28 cellular contexts compared by ENCODE assay signal in genomic region chr19:45305421-45305820, GRCh38. TPM values are rescaled to one million over a fixed set of nuclear protein-coding genes. Genes with fewer than 3 reads are reported as not detected.
DNase-seq lines count a peak whose midpoint lies in the region; ATAC-seq, FAIRE-seq and TF ChIP-seq lines count a peak whose summit lies in the region.
"Had no signal": no experiment of that assay in that cellular context is flagged by ENCODE, and none has a peak within 500 bp of the region (broad histone marks: within the 10 kb centered on the region; RNA-seq: fewer than 3 reads in every experiment).

No MANE protein-coding gene starts in this region.

- H4K20me1 ChIP-seq in HepG2 (ENCODE audit: insufficient read depth, low read length) = no peaks in the 10 kb centered on the region
- peaks cover 4% of the 10 kb centered on the region for H4K20me1 ChIP-seq in astrocyte (ENCODE audit: insufficient read depth, low read length)

- no TSS peak for BruUV-seq in HepG2 (replicated peaks; lab: Mats Ljungman, UMichigan)

- no peaks in the 10 kb centered on the region for H3K9me3 ChIP-seq in HepG2 (ENCODE audit: low read length)
- H3K9me3 ChIP-seq in right lobe of liver = no peaks in the 10 kb centered on the region
- no peaks in the 10 kb centered on the region for H3K9me3 ChIP-seq in astrocyte (ENCODE audit: insufficient read depth, low read depth, low read length)
- H3K9me3 ChIP-seq: adrenal gland, stomach, upper lobe of right lung had no signal

- H3K79me2 ChIP-seq in HepG2 (ENCODE audit: insufficient read depth, low read length) (no peaks in the 10 kb centered on the region), astrocyte (ENCODE audit: insufficient read depth, low read length) (no peaks in the 10 kb centered on the region)

- no peaks in the 10 kb centered on the region for H3K27me3 Mint-ChIP-seq in astrocyte (ENCODE audit: low read depth, unreplicated experiment)
- H3K27me3 Mint-ChIP-seq in activated CD4-positive, alpha-beta T cell treated with anti-CD3 and anti-CD28 coated beads for 36 hours = no peaks in the 10 kb centered on the region

- no peak overlapping the region for H3K4me3 Mint-ChIP-seq in astrocyte (ENCODE audit: unreplicated experiment)
- H3K4me3 Mint-ChIP-seq in activated CD4-positive, alpha-beta T cell treated with anti-CD3 and anti-CD28 coated beads for 36 hours = no peak overlapping the region
- H3K4me3 Mint-ChIP-seq: mesothelial cell of epicardium; neural progenitor cell; T-helper 2 cell treated with Interferon-gamma antibody and Interleukin-4, amounts not matched to agents 5 μg/mL and 100 μg/mL, for 36 hours had no signal

- POLR2A ChIA-PET in HepG2 (lab: Yijun Ruan, JAX) = no interaction called here
- POLR2A ChIA-PET in activated CD4-positive, alpha-beta T cell treated with anti-CD3 and anti-CD28 coated beads for 36 hours (lab: Charles Lee) = no interaction called here

- H2AFZ ChIP-seq in HepG2 (ENCODE audit: low read length) (no peak overlapping the region), astrocyte (ENCODE audit: low read depth, low read length) (no peak overlapping the region)
- H2AFZ ChIP-seq: neural progenitor cell had no signal

- in situ Hi-C loops in HepG2 (cut with HindIII; ENCODE audit: extremely low pct_ligation_motif_present, low pct_unique_long_range_greater_than_20kb) = no loop called here

- TF ChIP-seq EP300 in HepG2 (IDR thresholded peaks at IDR 0.05; ENCODE audit: low read depth in 2 of 2, low read length in 2 of 2) (no peak), HepG2 (CRISPR knock-in tag; IDR thresholded peaks at IDR 0.05; ENCODE audit: borderline replicate concordance) (no peak)

- H3K36me3 ChIP-seq in HepG2 (replicated peaks in 1 of 2; ENCODE audit: control insufficient read depth in 1 of 2, insufficient read depth in 2 of 2, low read length in 2 of 2) (peaks cover 0 to 1% of the 10 kb centered on the region in 2 experiments; a peak in 1 of 5 replicates), right lobe of liver (no peaks in the 10 kb centered on the region), astrocyte (ENCODE audit: insufficient read depth, low read length) (no peaks in the 10 kb centered on the region)
- H3K36me3 ChIP-seq: adrenal gland, neural progenitor cell, upper lobe of right lung had no signal

- peak; percentile 22; the same call in 1 of the 3 replicates for ATAC-seq in HepG2
- no peak for ATAC-seq in right lobe of liver
- no peak for ATAC-seq in activated CD4-positive, alpha-beta T cell treated with anti-CD3 and anti-CD28 coated beads for 36 hours
- no peak for ATAC-seq in HG02870 (IDR thresholded peaks at IDR 0.05; ENCODE audit: unreplicated experiment)
- ATAC-seq: activated CD4-positive, CD25-positive, alpha-beta regulatory T cell treated with anti-CD3 and anti-CD28 coated beads, Interleukin-2, amount 50 U/mL, for 24 hours; upper lobe of right lung had no signal

- no peak for TF ChIP-seq RAD21 in HepG2 (CRISPR knock-in tag; IDR thresholded peaks at IDR 0.05)

- H3K4me2 ChIP-seq in HepG2 (ENCODE audit: low read depth, low read length) (no peak overlapping the region), astrocyte (ENCODE audit: low read length) (no peak overlapping the region)
- H3K4me2 ChIP-seq: neural progenitor cell had no signal

- H3K27me3 ChIP-seq in HepG2 (ENCODE audit: control insufficient read depth in 1 of 2, insufficient read depth in 2 of 2, low read length in 2 of 2) (no peaks in the 10 kb centered on the region), right lobe of liver (no peaks in the 10 kb centered on the region), astrocyte (ENCODE audit: insufficient read depth, low read length) (no peaks in the 10 kb centered on the region)
- H3K27me3 ChIP-seq: adrenal gland, heart right ventricle, neural progenitor cell, upper lobe of right lung had no signal

- H3K4me3 ChIP-seq in HepG2 (replicated peaks in 1 of 3; ENCODE audit: insufficient read depth in 1 of 3, low read depth in 2 of 3, low read length in 3 of 3) = no peak overlapping the region
- H3K4me3 ChIP-seq in right lobe of liver = no peak overlapping the region
- no peak overlapping the region for H3K4me3 ChIP-seq in astrocyte (ENCODE audit: insufficient read depth, low read depth, low read length)
- no peak overlapping the region for H3K4me3 ChIP-seq in fibroblast of villous mesenchyme (ENCODE audit: low read depth, low read length)
- H3K4me3 ChIP-seq: adrenal gland, heart right ventricle, neural progenitor cell, stomach, upper lobe of right lung had no signal

- H3K9ac ChIP-seq in HepG2 (ENCODE audit: insufficient read depth, low read depth, low read length) (no peak overlapping the region), astrocyte (ENCODE audit: low read length) (no peak overlapping the region)
- H3K9ac ChIP-seq: neural progenitor cell had no signal

- TF ChIP-seq POLR2A in HepG2 (IDR thresholded peaks at IDR 0.05; ENCODE audit: insufficient read depth in 1 of 2, low read depth in 2 of 2, low read length in 2 of 2) (no peak), right lobe of liver (IDR thresholded peaks at IDR 0.05) (no peak)

- peak; percentile 20 for DNase-seq in HepG2 (ENCODE audit: low spot score)
- DNase-seq in right lobe of liver = no peak
- DNase-seq in astrocyte (ENCODE audit: low read depth) = peak; percentile 32
- DNase-seq in fibroblast of villous mesenchyme (ENCODE audit: low read depth) = peak; percentile 24
- no peak for DNase-seq in putamen (ENCODE audit: low spot score)
- DNase-seq in activated CD4-positive, alpha-beta T cell treated with anti-CD3 and anti-CD28 coated beads for 36 hours = no peak
- DNase-seq in mucosa of gallbladder (ENCODE audit: low spot score) = no peak
- DNase-seq: DMS153, heart right ventricle, islet precursor cell, MM.1S, NCI-H2029 treated with DMSO at 0.1 percent for 48 hours, NCI-H510A, SIG-M5, stomach, upper lobe of right lung had no signal

- WGBS in HepG2 (ENCODE audit: low lambda C conversion rate) = 9% methylated on average over 5 of the region's 5 CpGs
- WGBS in right lobe of liver (ENCODE audit: insufficient coverage, low coverage, low lambda C conversion rate, missing lambda C conversion rate) = 13% methylated on average over 5 of the region's 5 CpGs

- no peak overlapping the region for H3K27ac Mint-ChIP-seq in astrocyte (ENCODE audit: unreplicated experiment)
- H3K27ac Mint-ChIP-seq in activated CD4-positive, alpha-beta T cell treated with anti-CD3 and anti-CD28 coated beads for 36 hours = no peak overlapping the region
- H3K27ac Mint-ChIP-seq: activated T-helper 2 cell treated with anti-CD3 and anti-CD28 coated beads, Interferon-gamma antibody, Interleukin-2, Interleukin-4, amounts not matched to agents 10 μg/mL and 5 μg/mL and 100 μg/mL, durations not matched to agents 14 hours and 24 hours and 36 hours; mesothelial cell of epicardium; T-helper 2 cell treated with Interferon-gamma antibody and Interleukin-4, amounts not matched to agents 5 μg/mL and 100 μg/mL, for 36 hours had no signal

- no peaks in the 10 kb centered on the region for H3K9me3 Mint-ChIP-seq in astrocyte (ENCODE audit: unreplicated experiment)
- no peaks in the 10 kb centered on the region for H3K9me3 Mint-ChIP-seq in activated CD4-positive, alpha-beta T cell treated with anti-CD3 and anti-CD28 coated beads for 36 hours (ENCODE audit: low read depth)
- H3K9me3 Mint-ChIP-seq: activated T-helper 2 cell treated with anti-CD3 and anti-CD28 coated beads, Interferon-gamma antibody, Interleukin-2, Interleukin-4, amounts not matched to agents 10 μg/mL and 5 μg/mL and 100 μg/mL, durations not matched to agents 14 hours and 24 hours and 36 hours; mesothelial cell of epicardium; neural progenitor cell; T-helper 2 cell treated with Interferon-gamma antibody and Interleukin-4, amounts not matched to agents 5 μg/mL and 100 μg/mL, for 36 hours had no signal

- intact Hi-C loops in HepG2 (cut with micrococcal nuclease; ENCODE audit: unreplicated experiment) (no loop called here), right lobe of liver (cut with DNase I) (no loop called here)
- intact Hi-C loops in activated CD4-positive, alpha-beta T cell treated with anti-CD3 and anti-CD28 coated beads for 36 hours (cut with DNase I, micrococcal nuclease) = no loop called here

- H3K4me1 Mint-ChIP-seq in astrocyte (ENCODE audit: low read depth, unreplicated experiment) = peaks cover 2% of the 10 kb centered on the region
- no peaks in the 10 kb centered on the region for H3K4me1 Mint-ChIP-seq in activated CD4-positive, alpha-beta T cell treated with anti-CD3 and anti-CD28 coated beads for 36 hours

- peaks cover 21% of the 10 kb centered on the region for H3K4me1 ChIP-seq in HepG2 (ENCODE audit: insufficient read depth, low read length)
- no peaks in the 10 kb centered on the region for H3K4me1 ChIP-seq in right lobe of liver
- H3K4me1 ChIP-seq in astrocyte (ENCODE audit: insufficient read depth, low read length) = peaks cover 3% of the 10 kb centered on the region
- H3K4me1 ChIP-seq: adrenal gland, neural progenitor cell, upper lobe of right lung had no signal

- H3K36me3 Mint-ChIP-seq in astrocyte (ENCODE audit: low read depth, unreplicated experiment) = peaks cover 14% of the 10 kb centered on the region
- no peaks in the 10 kb centered on the region for H3K36me3 Mint-ChIP-seq in activated CD4-positive, alpha-beta T cell treated with anti-CD3 and anti-CD28 coated beads for 36 hours (ENCODE audit: low read depth)

- TF ChIP-seq CTCF in HepG2 (CRISPR knock-in tag; IDR thresholded peaks at IDR 0.05) = no peak
- TF ChIP-seq CTCF in right lobe of liver (IDR thresholded peaks at IDR 0.05) = no peak
- no peak for TF ChIP-seq CTCF in astrocyte (IDR thresholded peaks at IDR 0.05; ENCODE audit: insufficient read depth, low read depth, low read length)
- no peak for TF ChIP-seq CTCF in fibroblast of villous mesenchyme (IDR thresholded peaks at IDR 0.05; ENCODE audit: insufficient read depth, low read depth, low read length)

- no peak for FAIRE-seq in HepG2 (lab: Jason Lieb, UNC)
- FAIRE-seq in astrocyte (lab: Jason Lieb, UNC) = no peak
- FAIRE-seq: endothelial cell of umbilical vein had no signal

- CTCF ChIA-PET in HepG2 (lab: Yijun Ruan, JAX; ENCODE audit: low intra/inter-chr PET ratio, low total read pairs) = no interaction called here
- CTCF ChIA-PET in activated CD4-positive, alpha-beta T cell treated with anti-CD3 and anti-CD28 coated beads for 36 hours (lab: Charles Lee) = interaction anchor here (0.6 kb wide), 2 partner anchors 65 to 299 kb away, joined by 3 to 4 read pairs; no protein-coding TSS in a partner anchor

- no peak overlapping the region for H3K27ac ChIP-seq in HepG2 (ENCODE audit: extremely low read length, insufficient read depth, low read length)
- no peak overlapping the region for H3K27ac ChIP-seq in right lobe of liver
- H3K27ac ChIP-seq in astrocyte (ENCODE audit: low read depth, low read length) = no peak overlapping the region
- H3K27ac ChIP-seq: adrenal gland, C4-2B, heart right ventricle, neural progenitor cell, stomach, upper lobe of right lung had no signal

RNA-seq across cellular contexts. Expression of gene CKM, which starts 17.3 kb away (rescaled TPM):
- total RNA-seq in HepG2 (2016; rRNA removed; fragmentation: Illumina TruSeq; extraction: Trizol) = 0.27 and 0.80 TPM in 2 replicates
- total RNA-seq in HepG2 (2016; cell fraction: cytosol; rRNA removed; fragmentation: Illumina TruSeq; extraction: Trizol; ENCODE audit: low read depth) = 0.30 TPM in 1 of 2 replicates, not detected in the other
- total RNA-seq in HepG2 (2016; cell fraction: insoluble cytoplasmic fraction; rRNA removed; fragmentation: Illumina TruSeq; extraction: Trizol) = 0.25 and 0.58 TPM in 2 replicates
- total RNA-seq in HepG2 (2016; cell fraction: membrane; rRNA removed; fragmentation: Illumina TruSeq; extraction: Trizol) = 0.28 TPM in 2 replicates
- not detected in 2 replicates for total RNA-seq in HepG2 (2016; cell fraction: nucleus; rRNA removed; fragmentation: Illumina TruSeq; extraction: Trizol)
- 0.54 and 0.59 TPM in 2 replicates for polyA plus RNA-seq in HepG2 (2011; rRNA removed)
- 0.85 and 1.2 TPM in 2 replicates for polyA plus RNA-seq in HepG2 (2011; cell fraction: cytosol; rRNA removed)
- 0.69 and 0.71 TPM in 2 replicates for polyA plus RNA-seq in HepG2 (2011; cell fraction: nucleus; rRNA removed)
- 1.1 and 1.2 TPM in 2 replicates for polyA plus RNA-seq in HepG2 (2012)
- polyA plus RNA-seq in HepG2 (2016; cell fraction: cytosol; fragmentation: Illumina TruSeq; extraction: Trizol; ENCODE audit: low read depth) = 0.33 TPM in 2 replicates
- 0.42 and 0.59 TPM in 2 replicates for polyA plus RNA-seq in HepG2 (2016; cell fraction: insoluble cytoplasmic fraction; fragmentation: Illumina TruSeq; extraction: Trizol; ENCODE audit: low read depth)
- 0.19 and 0.22 TPM in 2 replicates for polyA plus RNA-seq in HepG2 (2016; cell fraction: membrane; fragmentation: Illumina TruSeq; extraction: Trizol; ENCODE audit: low read depth)
- 0.38 and 0.65 TPM in 2 replicates for polyA plus RNA-seq in HepG2 (2016; cell fraction: nucleus; fragmentation: Illumina TruSeq; extraction: Trizol; ENCODE audit: insufficient read depth, low read depth)
- polyA minus RNA-seq in HepG2 (2011; rRNA and poly(A)+ RNA removed; ENCODE audit: low replicate concordance) = 0.16 TPM in 1 of 2 replicates, not detected in the other
- 0.49 TPM in 1 of 2 replicates, not detected in the other for polyA minus RNA-seq in HepG2 (2011; cell fraction: cytosol; rRNA and poly(A)+ RNA removed)
- 0.26 TPM in 1 of 2 replicates, not detected in the other for polyA minus RNA-seq in HepG2 (2011; cell fraction: nucleus; rRNA and poly(A)+ RNA removed)
- total RNA-seq in right lobe of liver = 10 to 100 TPM in 1 of 6 experiments, 1 to 10 TPM in 2, under 1 TPM in 2, not detected in 1; 0.42 to 25.6 (median 1.1) TPM
- not detected in 2 replicates for total RNA-seq in astrocyte
- total RNA-seq in fibroblast of villous mesenchyme = 0.43 TPM in 1 of 2 replicates, not detected in the other
- total RNA-seq in activated CD4-positive, alpha-beta T cell treated with anti-CD3 and anti-CD28 coated beads for 36 hours = not detected
- total RNA-seq in mucosa of gallbladder = not detected
- total RNA-seq: A673; activated T-helper 2 cell treated with anti-CD3 and anti-CD28 coated beads, Interferon-gamma antibody, Interleukin-2, Interleukin-4, amounts not matched to agents 10 μg/mL and 5 μg/mL and 100 μg/mL, durations not matched to agents 14 hours and 24 hours and 36 hours; chondrocyte; endothelial cell of umbilical vein; mesothelial cell of epicardium; renal cortical epithelial cell had no signal
- polyA plus RNA-seq: endothelial cell of umbilical vein had no signal

RNA-seq across cellular contexts. Expression of gene KLC3, which starts 35.1 kb away (rescaled TPM):
- not detected in 2 replicates for total RNA-seq in HepG2 (2016; rRNA removed; fragmentation: Illumina TruSeq; extraction: Trizol)
- total RNA-seq in HepG2 (2016; cell fraction: cytosol; rRNA removed; fragmentation: Illumina TruSeq; extraction: Trizol; ENCODE audit: low read depth) = not detected in 2 replicates
- not detected in 2 replicates for total RNA-seq in HepG2 (2016; cell fraction: insoluble cytoplasmic fraction; rRNA removed; fragmentation: Illumina TruSeq; extraction: Trizol)
- total RNA-seq in HepG2 (2016; cell fraction: membrane; rRNA removed; fragmentation: Illumina TruSeq; extraction: Trizol) = not detected in 2 replicates
- not detected in 2 replicates for total RNA-seq in HepG2 (2016; cell fraction: nucleus; rRNA removed; fragmentation: Illumina TruSeq; extraction: Trizol)
- 0.13 and 0.26 TPM in 2 replicates for polyA plus RNA-seq in HepG2 (2011; rRNA removed)
- 0.09 and 0.20 TPM in 2 replicates for polyA plus RNA-seq in HepG2 (2011; cell fraction: cytosol; rRNA removed)
- polyA plus RNA-seq in HepG2 (2011; cell fraction: nucleus; rRNA removed) = 0.37 and 0.40 TPM in 2 replicates
- 0.15 TPM in 1 of 2 replicates, not detected in the other for polyA plus RNA-seq in HepG2 (2012)
- polyA plus RNA-seq in HepG2 (2016; cell fraction: cytosol; fragmentation: Illumina TruSeq; extraction: Trizol; ENCODE audit: low read depth) = not detected in 2 replicates
- not detected in 2 replicates for polyA plus RNA-seq in HepG2 (2016; cell fraction: insoluble cytoplasmic fraction; fragmentation: Illumina TruSeq; extraction: Trizol; ENCODE audit: low read depth)
- not detected in 2 replicates for polyA plus RNA-seq in HepG2 (2016; cell fraction: membrane; fragmentation: Illumina TruSeq; extraction: Trizol; ENCODE audit: low read depth)
- polyA plus RNA-seq in HepG2 (2016; cell fraction: nucleus; fragmentation: Illumina TruSeq; extraction: Trizol; ENCODE audit: insufficient read depth, low read depth) = not detected in 2 replicates
- polyA minus RNA-seq in HepG2 (2011; rRNA and poly(A)+ RNA removed; ENCODE audit: low replicate concordance) = 0.46 TPM in 1 of 2 replicates, not detected in the other
- not detected in 2 replicates for polyA minus RNA-seq in HepG2 (2011; cell fraction: cytosol; rRNA and poly(A)+ RNA removed)
- not detected in 2 replicates for polyA minus RNA-seq in HepG2 (2011; cell fraction: nucleus; rRNA and poly(A)+ RNA removed)
- under 1 TPM in 2 of 6 experiments, not detected in 4; 0.22 to 0.26 TPM for total RNA-seq in right lobe of liver
- total RNA-seq in astrocyte = 0.62 and 1.2 TPM in 2 replicates
- 0.32 TPM in 1 of 2 replicates, not detected in the other for total RNA-seq in fibroblast of villous mesenchyme
- under 1 TPM; 0.11 to 0.14 TPM for total RNA-seq in activated CD4-positive, alpha-beta T cell treated with anti-CD3 and anti-CD28 coated beads for 36 hours
- 0.23 TPM for total RNA-seq in mucosa of gallbladder
- total RNA-seq: activated T-helper 2 cell treated with anti-CD3 and anti-CD28 coated beads, Interferon-gamma antibody, Interleukin-2, Interleukin-4, amounts not matched to agents 10 μg/mL and 5 μg/mL and 100 μg/mL, durations not matched to agents 14 hours and 24 hours and 36 hours; endothelial cell of umbilical vein had no signal
- polyA plus RNA-seq: endothelial cell of umbilical vein had no signal

RNA-seq across cellular contexts. Expression of gene MARK4, which starts 54.4 kb away (rescaled TPM):
- 7.0 and 7.6 TPM in 2 replicates for total RNA-seq in HepG2 (2016; rRNA removed; fragmentation: Illumina TruSeq; extraction: Trizol)
- 11.1 and 13.3 TPM in 2 replicates for total RNA-seq in HepG2 (2016; cell fraction: cytosol; rRNA removed; fragmentation: Illumina TruSeq; extraction: Trizol; ENCODE audit: low read depth)
- total RNA-seq in HepG2 (2016; cell fraction: insoluble cytoplasmic fraction; rRNA removed; fragmentation: Illumina TruSeq; extraction: Trizol) = 3.4 and 6.6 TPM in 2 replicates
- 12.9 and 14.4 TPM in 2 replicates for total RNA-seq in HepG2 (2016; cell fraction: membrane; rRNA removed; fragmentation: Illumina TruSeq; extraction: Trizol)
- 6.3 and 7.9 TPM in 2 replicates for total RNA-seq in HepG2 (2016; cell fraction: nucleus; rRNA removed; fragmentation: Illumina TruSeq; extraction: Trizol)
- polyA plus RNA-seq in HepG2 (2011; rRNA removed) = 11.4 and 12.2 TPM in 2 replicates
- 6.6 and 8.5 TPM in 2 replicates for polyA plus RNA-seq in HepG2 (2011; cell fraction: cytosol; rRNA removed)
- 17.6 and 21.6 TPM in 2 replicates for polyA plus RNA-seq in HepG2 (2011; cell fraction: nucleus; rRNA removed)
- 28.5 and 39.6 TPM in 2 replicates for polyA plus RNA-seq in HepG2 (2012)
- 7.9 and 8.8 TPM in 2 replicates for polyA plus RNA-seq in HepG2 (2016; cell fraction: cytosol; fragmentation: Illumina TruSeq; extraction: Trizol; ENCODE audit: low read depth)
- polyA plus RNA-seq in HepG2 (2016; cell fraction: insoluble cytoplasmic fraction; fragmentation: Illumina TruSeq; extraction: Trizol; ENCODE audit: low read depth) = 11.9 and 16.0 TPM in 2 replicates
- 16.7 and 21.8 TPM in 2 replicates for polyA plus RNA-seq in HepG2 (2016; cell fraction: membrane; fragmentation: Illumina TruSeq; extraction: Trizol; ENCODE audit: low read depth)
- polyA plus RNA-seq in HepG2 (2016; cell fraction: nucleus; fragmentation: Illumina TruSeq; extraction: Trizol; ENCODE audit: insufficient read depth, low read depth) = 15.8 and 17.0 TPM in 2 replicates
- polyA minus RNA-seq in HepG2 (2011; rRNA and poly(A)+ RNA removed; ENCODE audit: low replicate concordance) = 1.4 and 19.5 TPM in 2 replicates
- polyA minus RNA-seq in HepG2 (2011; cell fraction: cytosol; rRNA and poly(A)+ RNA removed) = 14.1 and 19.3 TPM in 2 replicates
- polyA minus RNA-seq in HepG2 (2011; cell fraction: nucleus; rRNA and poly(A)+ RNA removed) = 10.3 TPM in 2 replicates
- 10 to 100 TPM; 14.2 to 23.5 (median 17.5) TPM for total RNA-seq in right lobe of liver
- 60.3 and 61.0 TPM in 2 replicates for total RNA-seq in astrocyte
- 14.2 and 16.8 TPM in 2 replicates for total RNA-seq in fibroblast of villous mesenchyme
- 10 to 100 TPM; 19.1 to 19.6 TPM for total RNA-seq in activated CD4-positive, alpha-beta T cell treated with anti-CD3 and anti-CD28 coated beads for 36 hours
- 38.8 TPM for total RNA-seq in mucosa of gallbladder

Comparison
In these comparisons a context has a peak if more than half of its experiments do, and no peak if none do; other contexts are left out.
1. DNase-seq: peak in HepG2 (single experiment), astrocyte (single experiment) and fibroblast of villous mesenchyme (single experiment); none in right lobe of liver (0 of 3), putamen (single experiment), activated CD4-positive, alpha-beta T cell treated with anti-CD3 and anti-CD28 coated beads for 36 hours (single experiment) and mucosa of gallbladder (single experiment).